ENCODE assay signal across 2 cellular contexts in genomic region chr7:128727239-128727638, GRCh38.
TF ChIP-seq lines count a peak whose summit lies in the region.

No MANE protein-coding gene starts in this region.

TF ChIP-seq in K562, 482 proteins besides CTCF, POLR2A, EP300 and RAD21:
- no peak for TF ChIP-seq ZNF408 (CRISPR knock-in tag; IDR thresholded peaks at IDR 0.05; ENCODE audit: low read depth)
- TF ChIP-seq ZNF785 (CRISPR knock-in tag; IDR thresholded peaks at IDR 0.05), result no peak
- TF ChIP-seq GATA2 (CRISPR knock-in tag; IDR thresholded peaks at IDR 0.05), result 0 out of 2 replicates have a peak, but pooled peaks have one; percentile 3
- no peak for TF ChIP-seq SOX6 (IDR thresholded peaks at IDR 0.05)
- TF ChIP-seq CBFA2T2 (conservative IDR thresholded peaks at IDR 0.05), result no peak
- no peak for TF ChIP-seq NFIX (CRISPR knock-in tag; IDR thresholded peaks at IDR 0.05; ENCODE audit: low read depth)
- no peak for TF ChIP-seq ZKSCAN3 (CRISPR knock-in tag; IDR thresholded peaks at IDR 0.05)

TF ChIP-seq in neural cell, 6 proteins besides CTCF, POLR2A, EP300 and RAD21:
- TF ChIP-seq POLR2AphosphoS5 (IDR thresholded peaks at IDR 0.05) (no peak), SMC3 (conservative IDR thresholded peaks at IDR 0.05; ENCODE audit: poor library complexity) (no peak)
TF ChIP-seq in neural cell: peak in this region for 0.
